ENCODE assay signal across 8 cellular contexts in genomic region chr9:35814841-35815543, GRCh38. TPM values are rescaled to one million over a fixed set of nuclear protein-coding genes. Genes with fewer than 3 reads are reported as not detected.
A peak's percentile ranks its signal among the peaks of the same experiment; 100 is the strongest.
DNase-seq lines count a peak whose midpoint lies in the region; ATAC-seq, FAIRE-seq and TF ChIP-seq lines count a peak whose summit lies in the region.

TSS of gene HINT2 (minus strand) at chr9:35815042. CDS start at chr9:35814979, 63 bp downstream.

- no peaks in the 10 kb centered on the region for H3K9me3 ChIP-seq in OCI-LY3 (ENCODE audit: insufficient read depth, low read length)

- peak within 1 kb of the TSS; percentile 92 for H3K9ac ChIP-seq in OCI-LY3 (ENCODE audit: low read length)

- H3K4me3 Mint-ChIP-seq in mesothelial cell of epicardium, result peak within 1 kb of the TSS; percentile 84

- H2AFZ ChIP-seq in OCI-LY3 (ENCODE audit: low read depth, low read length), result peak within 1 kb of the TSS; percentile 93

- H3K4me1 Mint-ChIP-seq in mesothelial cell of epicardium, result peaks cover 29% of the 10 kb centered on the region

- no peaks in the 10 kb centered on the region for H4K20me1 ChIP-seq in OCI-LY3 (ENCODE audit: insufficient read depth, low read length)

- H3K27me3 Mint-ChIP-seq in mesothelial cell of epicardium (ENCODE audit: low read depth), result no peaks in the 10 kb centered on the region

- no peaks in the 10 kb centered on the region for H3K36me3 ChIP-seq in OCI-LY3 (replicated peaks; ENCODE audit: low read depth, low read length)

- peak within 1 kb of the TSS; percentile 93 for H3K27ac Mint-ChIP-seq in mesothelial cell of epicardium

- FAIRE-seq in endometrium (lab: Jason Lieb, UNC), result peak; percentile 100

- peak within 1 kb of the TSS; percentile 81 for H3K4me3 ChIP-seq in OCI-LY3 (ENCODE audit: low read length)

- H3K4me2 ChIP-seq in OCI-LY3 (ENCODE audit: low read length), result peak within 1 kb of the TSS; percentile 99

- TF ChIP-seq CTCF in OCI-LY3 (IDR thresholded peaks at IDR 0.05; ENCODE audit: low read depth, low read length) (no peak), mesothelial cell of epicardium (IDR thresholded peaks at IDR 0.05; ENCODE audit: unreplicated experiment) (no peak)

- H3K27ac ChIP-seq in OCI-LY3 (ENCODE audit: low read length), result peak within 1 kb of the TSS; percentile 78

- DNase-seq in D341Med (ENCODE audit: low spot score), result peak; percentile 97
- DNase-seq in HuH-7 (ENCODE audit: low spot score), result peak; percentile 91
- DNase-seq in activated CD8-positive, alpha-beta memory T cell treated with anti-CD3 and anti-CD28 coated beads, Interleukin-2, amount 50 U/mL, for 48 hours, result peak; percentile 95
- peak; percentile 87 to 93 for DNase-seq in mesothelial cell of epicardium (ENCODE audit: low spot score in 2 of 2, unreplicated experiment in 2 of 2)
- DNase-seq in stimulated activated CD8-positive, alpha-beta memory T cell treated with anti-CD3 and anti-CD28 coated beads, Interleukin-15, amount 100 ng/mL, for 48 hours (ENCODE audit: low read depth in 2 of 2), result peak; percentile 96 to 97

- peak; percentile 69 for ATAC-seq in GM21515 (IDR thresholded peaks at IDR 0.05; ENCODE audit: unreplicated experiment)

- H3K36me3 Mint-ChIP-seq in mesothelial cell of epicardium, result no peaks in the 10 kb centered on the region

- H3K27me3 ChIP-seq in OCI-LY3 (ENCODE audit: low read depth, low read length), result no peaks in the 10 kb centered on the region

- peaks cover 31% of the 10 kb centered on the region for H3K4me1 ChIP-seq in OCI-LY3 (ENCODE audit: low read length)

- no peaks in the 10 kb centered on the region for H3K9me3 Mint-ChIP-seq in mesothelial cell of epicardium

- H3K79me2 ChIP-seq in OCI-LY3 (ENCODE audit: low read length), result peaks cover 9% of the 10 kb centered on the region

RNA-seq across cellular contexts. Expression of gene HINT2, which starts in this region (rescaled TPM):
- 29.3 to 31.3 TPM (median 30.7 TPM) in 3 replicates for total RNA-seq in mesothelial cell of epicardium

Comparison
In these comparisons a context has a peak if more than half of its experiments do, and no peak if none do; other contexts are left out.
1. Peak in every context shown above with its lines: DNase-seq, ATAC-seq, H3K4me3 ChIP-seq and H3K27ac ChIP-seq.